Comparison of ENCODE assay signal across 1 cellular context in the genomic region with DNA sequence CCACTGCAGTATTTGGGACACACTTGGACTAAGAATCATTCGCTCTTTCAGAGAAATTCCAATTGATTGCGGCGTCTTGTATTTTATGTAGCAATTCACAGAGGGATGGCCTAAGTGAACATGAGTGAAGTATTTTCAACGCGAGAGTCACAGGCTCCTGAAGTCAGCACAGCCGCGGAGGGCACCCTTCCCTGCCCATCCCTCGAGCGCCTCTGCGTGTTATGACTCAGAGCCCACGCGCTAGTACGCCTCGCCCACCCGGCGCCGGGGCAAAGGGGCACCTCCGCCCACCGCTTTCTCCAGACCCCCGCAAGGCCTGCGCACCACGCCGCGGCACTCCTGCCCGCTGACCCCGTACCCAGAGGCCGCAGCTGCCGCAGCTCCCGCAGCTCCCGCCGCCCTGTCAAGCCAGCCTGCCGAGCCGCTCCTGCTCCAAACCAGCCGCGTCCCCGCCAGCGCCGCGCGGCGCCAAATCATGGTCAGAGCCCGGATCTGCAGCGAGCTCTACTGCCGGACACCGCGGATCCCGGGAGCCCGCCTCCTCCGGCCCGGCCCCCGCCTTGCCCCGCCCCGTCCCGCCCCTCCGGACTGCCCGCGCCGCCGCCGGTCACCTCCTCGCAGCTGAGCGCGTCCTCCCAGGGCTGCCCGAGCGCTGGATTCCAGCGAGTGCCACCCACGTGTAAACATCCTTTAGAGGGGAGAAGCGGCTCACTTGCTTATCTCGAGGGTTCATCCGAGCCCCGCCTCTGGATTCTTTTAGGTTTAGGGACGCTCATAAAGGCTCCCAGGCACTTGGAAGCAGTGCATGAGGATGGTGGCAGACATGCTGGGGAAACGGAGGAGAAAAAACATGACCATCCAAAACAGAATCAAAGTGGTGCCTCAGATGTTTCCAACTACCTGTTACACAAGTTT.
TF ChIP-seq lines count a peak whose summit lies in the region.

A gene with protein sequence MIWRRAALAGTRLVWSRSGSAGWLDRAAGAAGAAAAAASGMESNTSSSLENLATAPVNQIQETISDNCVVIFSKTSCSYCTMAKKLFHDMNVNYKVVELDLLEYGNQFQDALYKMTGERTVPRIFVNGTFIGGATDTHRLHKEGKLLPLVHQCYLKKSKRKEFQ (minus strand): TSS at position 509 of the 915 bp plus-strand sequence. CDS start 32 bp downstream, at position 477.

TF ChIP-seq in HepG2, 621 proteins besides CTCF, POLR2A, EP300 and RAD21 (continued from another document and continues in another):
- TF ChIP-seq, protein P1, sequence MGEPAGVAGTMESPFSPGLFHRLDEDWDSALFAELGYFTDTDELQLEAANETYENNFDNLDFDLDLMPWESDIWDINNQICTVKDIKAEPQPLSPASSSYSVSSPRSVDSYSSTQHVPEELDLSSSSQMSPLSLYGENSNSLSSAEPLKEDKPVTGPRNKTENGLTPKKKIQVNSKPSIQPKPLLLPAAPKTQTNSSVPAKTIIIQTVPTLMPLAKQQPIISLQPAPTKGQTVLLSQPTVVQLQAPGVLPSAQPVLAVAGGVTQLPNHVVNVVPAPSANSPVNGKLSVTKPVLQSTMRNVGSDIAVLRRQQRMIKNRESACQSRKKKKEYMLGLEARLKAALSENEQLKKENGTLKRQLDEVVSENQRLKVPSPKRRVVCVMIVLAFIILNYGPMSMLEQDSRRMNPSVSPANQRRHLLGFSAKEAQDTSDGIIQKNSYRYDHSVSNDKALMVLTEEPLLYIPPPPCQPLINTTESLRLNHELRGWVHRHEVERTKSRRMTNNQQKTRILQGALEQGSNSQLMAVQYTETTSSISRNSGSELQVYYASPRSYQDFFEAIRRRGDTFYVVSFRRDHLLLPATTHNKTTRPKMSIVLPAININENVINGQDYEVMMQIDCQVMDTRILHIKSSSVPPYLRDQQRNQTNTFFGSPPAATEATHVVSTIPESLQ (CRISPR knock-in tag; conservative IDR thresholded peaks at IDR 0.05), result no peak
- TF ChIP-seq ZNF510 (CRISPR knock-in tag; IDR thresholded peaks at IDR 0.05; ENCODE audit: low read depth) (no peak), MAFK (conservative IDR thresholded peaks at IDR 0.05 in 1 of 2, IDR thresholded peaks at IDR 0.05 in 1 of 2; ENCODE audit: low read length in 2 of 2) (no peak), ZNF34 (CRISPR knock-in tag; IDR thresholded peaks at IDR 0.05; ENCODE audit: borderline replicate concordance) (no peak), TEAD2 (CRISPR knock-in tag; IDR thresholded peaks at IDR 0.05) (no peak), SALL2 (CRISPR knock-in tag; IDR thresholded peaks at IDR 0.05) (peak; percentile 78; the same call in 1 of the 2 replicates), ZNF790 (CRISPR knock-in tag; IDR thresholded peaks at IDR 0.05; ENCODE audit: borderline replicate concordance) (0 out of 2 replicates have a peak, but pooled peaks have one; percentile 72), KMT2B (CRISPR knock-in tag; IDR thresholded peaks at IDR 0.05) (peak; percentile 55; the same call in 1 of the 2 replicates), ZNF589 (CRISPR knock-in tag; conservative IDR thresholded peaks at IDR 0.05) (no peak; the same call in 1 of the 2 replicates), ZNF251 (CRISPR knock-in tag; IDR thresholded peaks at IDR 0.05) (no peak), AGO1 (IDR thresholded peaks at IDR 0.05; ENCODE audit: low read depth, low read length, poor library complexity, severe bottlenecking) (no peak), JARID2 (CRISPR knock-in tag; IDR thresholded peaks at IDR 0.05; ENCODE audit: insufficient replicate concordance) (no peak), ZNF75D (CRISPR knock-in tag; IDR thresholded peaks at IDR 0.05; ENCODE audit: borderline replicate concordance) (no peak), KLF6 (CRISPR knock-in tag; IDR thresholded peaks at IDR 0.05) (peak; percentile 67; the same call in 1 of the 2 replicates), ZNF354B (CRISPR knock-in tag; IDR thresholded peaks at IDR 0.05) (no peak), HNRNPUL1 (IDR thresholded peaks at IDR 0.05; ENCODE audit: low read depth, low read length) (no peak), SOX6 (IDR thresholded peaks at IDR 0.05) (no peak), SOX6 (CRISPR knock-in tag; IDR thresholded peaks at IDR 0.05) (peak; percentile 53; the same call in 1 of the 2 replicates), MTF2 (CRISPR knock-in tag; IDR thresholded peaks at IDR 0.05; ENCODE audit: borderline replicate concordance) (no peak), SAP130 (CRISPR knock-in tag; IDR thresholded peaks at IDR 0.05; ENCODE audit: low read depth) (peak; percentile 85), ZNF761 (CRISPR knock-in tag; conservative IDR thresholded peaks at IDR 0.05) (no peak), YY1 (IDR thresholded peaks at IDR 0.05; ENCODE audit: insufficient read depth, insufficient replicate concordance, low read depth, low read length) (peak; percentile 71), ARNT2 (CRISPR knock-in tag; IDR thresholded peaks at IDR 0.05; ENCODE audit: low read depth) (peak; percentile 91), BRCA1 (CRISPR knock-in tag; IDR thresholded peaks at IDR 0.05) (no peak), GFI1 (CRISPR knock-in tag; IDR thresholded peaks at IDR 0.05; ENCODE audit: borderline replicate concordance) (no peak), ZNF839 (CRISPR knock-in tag; IDR thresholded peaks at IDR 0.05; ENCODE audit: borderline replicate concordance) (0 out of 2 replicates have a peak, but pooled peaks have one; percentile 56), ZSCAN30 (CRISPR knock-in tag; IDR thresholded peaks at IDR 0.05) (no peak), FOXK2 (IDR thresholded peaks at IDR 0.05) (no peak), ZNF891 (CRISPR knock-in tag; IDR thresholded peaks at IDR 0.05) (peak; percentile 71; the same call in 1 of the 2 replicates), ZNF10 (CRISPR knock-in tag; IDR thresholded peaks at IDR 0.05; ENCODE audit: borderline replicate concordance, low read depth) (no peak), HOXA5 (CRISPR knock-in tag; IDR thresholded peaks at IDR 0.05) (no peak), SAFB2 (CRISPR knock-in tag; IDR thresholded peaks at IDR 0.05; ENCODE audit: borderline replicate concordance, low read depth) (no peak), RFX5 (IDR thresholded peaks at IDR 0.05; ENCODE audit: low read depth, low read length) (no peak)
- TF ChIP-seq, protein P2, sequence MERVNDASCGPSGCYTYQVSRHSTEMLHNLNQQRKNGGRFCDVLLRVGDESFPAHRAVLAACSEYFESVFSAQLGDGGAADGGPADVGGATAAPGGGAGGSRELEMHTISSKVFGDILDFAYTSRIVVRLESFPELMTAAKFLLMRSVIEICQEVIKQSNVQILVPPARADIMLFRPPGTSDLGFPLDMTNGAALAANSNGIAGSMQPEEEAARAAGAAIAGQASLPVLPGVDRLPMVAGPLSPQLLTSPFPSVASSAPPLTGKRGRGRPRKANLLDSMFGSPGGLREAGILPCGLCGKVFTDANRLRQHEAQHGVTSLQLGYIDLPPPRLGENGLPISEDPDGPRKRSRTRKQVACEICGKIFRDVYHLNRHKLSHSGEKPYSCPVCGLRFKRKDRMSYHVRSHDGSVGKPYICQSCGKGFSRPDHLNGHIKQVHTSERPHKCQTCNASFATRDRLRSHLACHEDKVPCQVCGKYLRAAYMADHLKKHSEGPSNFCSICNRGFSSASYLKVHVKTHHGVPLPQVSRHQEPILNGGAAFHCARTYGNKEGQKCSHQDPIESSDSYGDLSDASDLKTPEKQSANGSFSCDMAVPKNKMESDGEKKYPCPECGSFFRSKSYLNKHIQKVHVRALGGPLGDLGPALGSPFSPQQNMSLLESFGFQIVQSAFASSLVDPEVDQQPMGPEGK (CRISPR knock-in tag; IDR thresholded peaks at IDR 0.05), result peak; percentile 42; the same call in 1 of the 2 replicates
- TF ChIP-seq, protein P3, sequence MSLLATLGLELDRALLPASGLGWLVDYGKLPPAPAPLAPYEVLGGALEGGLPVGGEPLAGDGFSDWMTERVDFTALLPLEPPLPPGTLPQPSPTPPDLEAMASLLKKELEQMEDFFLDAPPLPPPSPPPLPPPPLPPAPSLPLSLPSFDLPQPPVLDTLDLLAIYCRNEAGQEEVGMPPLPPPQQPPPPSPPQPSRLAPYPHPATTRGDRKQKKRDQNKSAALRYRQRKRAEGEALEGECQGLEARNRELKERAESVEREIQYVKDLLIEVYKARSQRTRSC (CRISPR knock-in tag; IDR thresholded peaks at IDR 0.05; ENCODE audit: low read depth), result no peak
- TF ChIP-seq, protein P4, sequence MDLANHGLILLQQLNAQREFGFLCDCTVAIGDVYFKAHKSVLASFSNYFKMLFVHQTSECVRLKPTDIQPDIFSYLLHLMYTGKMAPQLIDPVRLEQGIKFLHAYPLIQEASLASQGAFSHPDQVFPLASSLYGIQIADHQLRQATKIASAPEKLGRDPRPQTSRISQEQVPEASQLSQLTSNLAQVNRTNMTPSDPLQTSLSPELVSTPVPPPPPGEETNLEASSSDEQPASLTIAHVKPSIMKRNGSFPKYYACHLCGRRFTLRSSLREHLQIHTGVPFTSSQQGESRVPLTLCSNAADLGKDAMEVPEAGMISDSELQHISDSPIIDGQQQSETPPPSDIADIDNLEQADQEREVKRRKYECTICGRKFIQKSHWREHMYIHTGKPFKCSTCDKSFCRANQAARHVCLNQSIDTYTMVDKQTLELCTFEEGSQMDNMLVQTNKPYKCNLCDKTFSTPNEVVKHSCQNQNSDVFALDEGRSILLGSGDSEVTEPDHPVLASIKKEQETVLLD (CRISPR knock-in tag; IDR thresholded peaks at IDR 0.05; ENCODE audit: low read depth), result peak; percentile 82
- TF ChIP-seq, protein P5, sequence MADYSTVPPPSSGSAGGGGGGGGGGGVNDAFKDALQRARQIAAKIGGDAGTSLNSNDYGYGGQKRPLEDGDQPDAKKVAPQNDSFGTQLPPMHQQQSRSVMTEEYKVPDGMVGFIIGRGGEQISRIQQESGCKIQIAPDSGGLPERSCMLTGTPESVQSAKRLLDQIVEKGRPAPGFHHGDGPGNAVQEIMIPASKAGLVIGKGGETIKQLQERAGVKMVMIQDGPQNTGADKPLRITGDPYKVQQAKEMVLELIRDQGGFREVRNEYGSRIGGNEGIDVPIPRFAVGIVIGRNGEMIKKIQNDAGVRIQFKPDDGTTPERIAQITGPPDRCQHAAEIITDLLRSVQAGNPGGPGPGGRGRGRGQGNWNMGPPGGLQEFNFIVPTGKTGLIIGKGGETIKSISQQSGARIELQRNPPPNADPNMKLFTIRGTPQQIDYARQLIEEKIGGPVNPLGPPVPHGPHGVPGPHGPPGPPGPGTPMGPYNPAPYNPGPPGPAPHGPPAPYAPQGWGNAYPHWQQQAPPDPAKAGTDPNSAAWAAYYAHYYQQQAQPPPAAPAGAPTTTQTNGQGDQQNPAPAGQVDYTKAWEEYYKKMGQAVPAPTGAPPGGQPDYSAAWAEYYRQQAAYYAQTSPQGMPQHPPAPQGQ (CRISPR knock-in tag; IDR thresholded peaks at IDR 0.05; ENCODE audit: borderline replicate concordance), result no peak
- TF ChIP-seq, protein P6, sequence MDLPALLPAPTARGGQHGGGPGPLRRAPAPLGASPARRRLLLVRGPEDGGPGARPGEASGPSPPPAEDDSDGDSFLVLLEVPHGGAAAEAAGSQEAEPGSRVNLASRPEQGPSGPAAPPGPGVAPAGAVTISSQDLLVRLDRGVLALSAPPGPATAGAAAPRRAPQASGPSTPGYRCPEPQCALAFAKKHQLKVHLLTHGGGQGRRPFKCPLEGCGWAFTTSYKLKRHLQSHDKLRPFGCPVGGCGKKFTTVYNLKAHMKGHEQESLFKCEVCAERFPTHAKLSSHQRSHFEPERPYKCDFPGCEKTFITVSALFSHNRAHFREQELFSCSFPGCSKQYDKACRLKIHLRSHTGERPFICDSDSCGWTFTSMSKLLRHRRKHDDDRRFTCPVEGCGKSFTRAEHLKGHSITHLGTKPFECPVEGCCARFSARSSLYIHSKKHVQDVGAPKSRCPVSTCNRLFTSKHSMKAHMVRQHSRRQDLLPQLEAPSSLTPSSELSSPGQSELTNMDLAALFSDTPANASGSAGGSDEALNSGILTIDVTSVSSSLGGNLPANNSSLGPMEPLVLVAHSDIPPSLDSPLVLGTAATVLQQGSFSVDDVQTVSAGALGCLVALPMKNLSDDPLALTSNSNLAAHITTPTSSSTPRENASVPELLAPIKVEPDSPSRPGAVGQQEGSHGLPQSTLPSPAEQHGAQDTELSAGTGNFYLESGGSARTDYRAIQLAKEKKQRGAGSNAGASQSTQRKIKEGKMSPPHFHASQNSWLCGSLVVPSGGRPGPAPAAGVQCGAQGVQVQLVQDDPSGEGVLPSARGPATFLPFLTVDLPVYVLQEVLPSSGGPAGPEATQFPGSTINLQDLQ (CRISPR knock-in tag; IDR thresholded peaks at IDR 0.05), result no peak
- TF ChIP-seq, protein P7, sequence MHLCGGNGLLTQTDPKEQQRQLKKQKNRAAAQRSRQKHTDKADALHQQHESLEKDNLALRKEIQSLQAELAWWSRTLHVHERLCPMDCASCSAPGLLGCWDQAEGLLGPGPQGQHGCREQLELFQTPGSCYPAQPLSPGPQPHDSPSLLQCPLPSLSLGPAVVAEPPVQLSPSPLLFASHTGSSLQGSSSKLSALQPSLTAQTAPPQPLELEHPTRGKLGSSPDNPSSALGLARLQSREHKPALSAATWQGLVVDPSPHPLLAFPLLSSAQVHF (CRISPR knock-in tag; IDR thresholded peaks at IDR 0.05), result no peak
- TF ChIP-seq, protein P8, sequence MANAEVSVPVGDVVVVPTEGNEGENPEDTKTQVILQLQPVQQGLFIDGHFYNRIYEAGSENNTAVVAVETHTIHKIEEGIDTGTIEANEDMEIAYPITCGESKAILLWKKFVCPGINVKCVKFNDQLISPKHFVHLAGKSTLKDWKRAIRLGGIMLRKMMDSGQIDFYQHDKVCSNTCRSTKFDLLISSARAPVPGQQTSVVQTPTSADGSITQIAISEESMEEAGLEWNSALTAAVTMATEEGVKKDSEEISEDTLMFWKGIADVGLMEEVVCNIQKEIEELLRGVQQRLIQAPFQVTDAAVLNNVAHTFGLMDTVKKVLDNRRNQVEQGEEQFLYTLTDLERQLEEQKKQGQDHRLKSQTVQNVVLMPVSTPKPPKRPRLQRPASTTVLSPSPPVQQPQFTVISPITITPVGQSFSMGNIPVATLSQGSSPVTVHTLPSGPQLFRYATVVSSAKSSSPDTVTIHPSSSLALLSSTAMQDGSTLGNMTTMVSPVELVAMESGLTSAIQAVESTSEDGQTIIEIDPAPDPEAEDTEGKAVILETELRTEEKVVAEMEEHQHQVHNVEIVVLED (CRISPR knock-in tag; IDR thresholded peaks at IDR 0.05; ENCODE audit: borderline replicate concordance), result peak; percentile 66
- TF ChIP-seq, protein P9, sequence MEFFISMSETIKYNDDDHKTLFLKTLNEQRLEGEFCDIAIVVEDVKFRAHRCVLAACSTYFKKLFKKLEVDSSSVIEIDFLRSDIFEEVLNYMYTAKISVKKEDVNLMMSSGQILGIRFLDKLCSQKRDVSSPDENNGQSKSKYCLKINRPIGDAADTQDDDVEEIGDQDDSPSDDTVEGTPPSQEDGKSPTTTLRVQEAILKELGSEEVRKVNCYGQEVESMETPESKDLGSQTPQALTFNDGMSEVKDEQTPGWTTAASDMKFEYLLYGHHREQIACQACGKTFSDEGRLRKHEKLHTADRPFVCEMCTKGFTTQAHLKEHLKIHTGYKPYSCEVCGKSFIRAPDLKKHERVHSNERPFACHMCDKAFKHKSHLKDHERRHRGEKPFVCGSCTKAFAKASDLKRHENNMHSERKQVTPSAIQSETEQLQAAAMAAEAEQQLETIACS (CRISPR knock-in tag; IDR thresholded peaks at IDR 0.05), result peak; percentile 67
- TF ChIP-seq, protein P10, sequence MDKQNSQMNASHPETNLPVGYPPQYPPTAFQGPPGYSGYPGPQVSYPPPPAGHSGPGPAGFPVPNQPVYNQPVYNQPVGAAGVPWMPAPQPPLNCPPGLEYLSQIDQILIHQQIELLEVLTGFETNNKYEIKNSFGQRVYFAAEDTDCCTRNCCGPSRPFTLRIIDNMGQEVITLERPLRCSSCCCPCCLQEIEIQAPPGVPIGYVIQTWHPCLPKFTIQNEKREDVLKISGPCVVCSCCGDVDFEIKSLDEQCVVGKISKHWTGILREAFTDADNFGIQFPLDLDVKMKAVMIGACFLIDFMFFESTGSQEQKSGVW (CRISPR knock-in tag; IDR thresholded peaks at IDR 0.05; ENCODE audit: borderline replicate concordance), result no peak
